In the genomic region with DNA sequence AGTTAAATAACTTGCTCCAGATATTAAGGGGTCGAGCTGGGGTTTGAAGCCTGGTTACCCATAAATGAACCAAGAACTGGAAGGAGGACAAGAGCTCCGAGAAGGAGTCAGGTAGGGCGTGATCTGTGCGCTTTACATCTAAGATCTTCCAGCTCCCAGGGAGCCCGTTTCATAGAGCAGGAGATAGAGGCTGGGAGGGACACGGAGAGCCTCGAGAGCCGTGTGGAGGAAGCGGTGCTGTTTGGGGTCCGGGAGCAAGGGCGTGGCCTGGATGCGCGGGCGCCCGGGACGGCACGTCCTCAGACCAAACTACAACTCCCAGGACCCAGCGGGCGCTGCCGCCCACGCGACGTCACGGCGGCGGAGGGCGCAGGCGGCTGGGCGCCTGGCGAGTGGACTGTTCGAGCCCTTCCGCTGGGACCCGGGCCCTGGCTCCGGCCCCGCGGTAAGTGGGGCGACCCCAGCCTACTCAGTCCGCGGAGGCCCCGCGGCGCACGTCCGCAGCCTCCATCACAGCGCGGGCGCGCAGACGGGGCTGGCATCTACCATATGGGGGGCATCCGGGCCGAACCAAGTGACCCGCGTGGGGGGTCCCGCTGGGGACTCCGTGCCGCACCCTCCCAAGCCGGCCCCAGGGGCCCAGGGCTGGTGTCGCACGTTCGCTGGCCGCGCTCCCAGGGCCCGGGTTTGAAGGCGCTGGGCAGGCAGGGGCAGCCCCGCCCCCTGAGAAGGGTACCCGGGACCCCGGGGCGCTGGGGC, we compare ENCODE assay signal across 1 cellular context.
TF ChIP-seq lines count a peak whose summit lies in the region.

Gene BCKDK, plus strand, starts transcription at position 352 of the 759 bp plus-strand sequence. CDS start 838 bp downstream, outside the sequence.

TF ChIP-seq in HepG2, 621 proteins besides CTCF, POLR2A, EP300 and RAD21 (continued from another document):
- TF ChIP-seq, protein P1, sequence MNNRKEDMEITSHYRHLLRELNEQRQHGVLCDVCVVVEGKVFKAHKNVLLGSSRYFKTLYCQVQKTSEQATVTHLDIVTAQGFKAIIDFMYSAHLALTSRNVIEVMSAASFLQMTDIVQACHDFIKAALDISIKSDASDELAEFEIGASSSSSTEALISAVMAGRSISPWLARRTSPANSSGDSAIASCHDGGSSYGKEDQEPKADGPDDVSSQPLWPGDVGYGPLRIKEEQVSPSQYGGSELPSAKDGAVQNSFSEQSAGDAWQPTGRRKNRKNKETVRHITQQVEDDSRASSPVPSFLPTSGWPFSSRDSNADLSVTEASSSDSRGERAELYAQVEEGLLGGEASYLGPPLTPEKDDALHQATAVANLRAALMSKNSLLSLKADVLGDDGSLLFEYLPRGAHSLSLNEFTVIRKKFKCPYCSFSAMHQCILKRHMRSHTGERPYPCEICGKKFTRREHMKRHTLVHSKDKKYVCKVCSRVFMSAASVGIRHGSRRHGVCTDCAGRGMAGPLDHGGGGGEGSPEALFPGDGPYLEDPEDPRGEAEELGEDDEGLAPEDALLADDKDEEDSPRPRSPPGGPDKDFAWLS (CRISPR knock-in tag; IDR thresholded peaks at IDR 0.05; ENCODE audit: borderline replicate concordance): peak; percentile 26; the same call in 1 of the 2 replicates
- TF ChIP-seq HDAC1 (CRISPR knock-in tag; IDR thresholded peaks at IDR 0.05) (peak; percentile 90), POLR2AphosphoS5 (IDR thresholded peaks at IDR 0.05; ENCODE audit: low read depth, low read length) (peak; percentile 71), NFKBIZ (CRISPR knock-in tag; IDR thresholded peaks at IDR 0.05) (0 out of 2 replicates have a peak, but pooled peaks have one; percentile 16), PAX8 (CRISPR knock-in tag; IDR thresholded peaks at IDR 0.05; ENCODE audit: borderline replicate concordance) (peak; percentile 81; the same call in 1 of the 2 replicates), ZNF230 (CRISPR knock-in tag; IDR thresholded peaks at IDR 0.05) (peak; percentile 25; the same call in 1 of the 2 replicates), NKX3-1 (CRISPR knock-in tag; IDR thresholded peaks at IDR 0.05) (no peak), NCOA1 (CRISPR knock-in tag; IDR thresholded peaks at IDR 0.05) (no peak), NFYC (CRISPR knock-in tag; IDR thresholded peaks at IDR 0.05) (peak; percentile 64), ZFP41 (CRISPR knock-in tag; IDR thresholded peaks at IDR 0.05; ENCODE audit: borderline replicate concordance) (no peak; the same call in 1 of the 2 replicates), TARDBP (CRISPR knock-in tag; IDR thresholded peaks at IDR 0.05) (0 out of 2 replicates have a peak, but pooled peaks have one; percentile 11), ZNF17 (CRISPR knock-in tag; IDR thresholded peaks at IDR 0.05) (no peak)
